ENCODE assay signal across 8 cellular contexts in genomic region chr4:82739292-82740190, GRCh38.
DNase-seq lines count a peak whose midpoint lies in the region; ATAC-seq and TF ChIP-seq lines count a peak whose summit lies in the region.

No MANE protein-coding gene starts in this region.

- ATAC-seq in HG03558 (IDR thresholded peaks at IDR 0.05; ENCODE audit: extremely low read depth, unreplicated experiment): peak; percentile 89

- no peak overlapping the region for H3K4me3 ChIP-seq in astrocyte of the spinal cord (ENCODE audit: low read depth, low read length)

- peak; percentile 90 for TF ChIP-seq CTCF in GM20000 (IDR thresholded peaks at IDR 0.05; ENCODE audit: extremely low read depth, missing control alignments)
- TF ChIP-seq CTCF in astrocyte of the spinal cord (IDR thresholded peaks at IDR 0.05; ENCODE audit: low read depth, low read length): peak; percentile 100

- peak; percentile 87 for DNase-seq in COLO829 (ENCODE audit: low spot score)
- peak; percentile 67 for DNase-seq in GM20000 (ENCODE audit: low spot score)
- peak; percentile 19 for DNase-seq in T follicular helper cell (ENCODE audit: low read depth)
- DNase-seq in astrocyte of the spinal cord (ENCODE audit: low read depth, low spot score): peak; percentile 60
- DNase-seq in iPS-NIHi7 (ENCODE audit: extremely low spot score): peak; percentile 96
- DNase-seq in stimulated activated CD4-positive, alpha-beta T cell treated with anti-CD3 and anti-CD28 coated beads, Interleukin-12 subunit alpha, Interleukin-12 subunit beta, amount 100 ng/mL, for 48 hours (ENCODE audit: low read depth in 2 of 3, low spot score in 1 of 3): peak; percentile 60 to 81 (median 69)
- no peak for DNase-seq in NCI-H510A treated with DMSO at 0.1 percent for 48 hours (lab: John Stamatoyannopoulos, UW)

- in situ Hi-C loops in astrocyte of the spinal cord (cut with HindIII; ENCODE audit: low sequenced_read_pairs): no loop called here
